13 cellular contexts compared by ENCODE assay signal in the genomic region with DNA sequence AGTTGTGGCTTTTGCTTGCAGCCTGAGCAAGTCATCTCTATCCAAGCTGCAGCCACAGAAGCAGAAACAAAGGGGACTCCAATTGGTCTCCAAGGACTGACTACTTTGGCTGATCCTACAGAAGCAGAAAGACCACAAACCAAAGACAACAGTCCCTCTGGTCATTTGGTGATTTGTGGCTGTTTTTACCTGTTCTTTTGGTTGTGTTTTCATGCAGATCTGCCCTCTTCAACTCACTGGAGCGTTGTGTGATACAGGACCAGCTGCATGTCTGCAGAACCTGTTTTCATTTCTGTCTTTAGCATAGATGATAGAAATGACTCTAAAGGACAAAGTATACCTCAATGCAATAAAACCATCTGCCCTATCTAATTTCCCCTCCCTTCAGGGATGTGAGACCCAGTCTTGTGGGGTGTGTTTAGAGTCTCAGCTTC. TPM values are rescaled to one million over a fixed set of nuclear protein-coding genes. Genes with fewer than 3 reads are reported as not detected.
DNase-seq lines count a peak whose midpoint lies in the region; ATAC-seq, FAIRE-seq and TF ChIP-seq lines count a peak whose summit lies in the region.
"Had no signal": no experiment of that assay in that cellular context is flagged by ENCODE, and none has a peak within 500 bp of the region (broad histone marks: within the 10 kb centered on the region; RNA-seq: fewer than 3 reads in every experiment).

No MANE protein-coding gene starts in this region.

- H3K4me3 ChIP-seq in kidney (ENCODE audit: low read length in 2 of 2), result no peak overlapping the region
- H3K4me3 ChIP-seq: upper lobe of left lung had no signal

- in situ Hi-C loops in G401 (cut with HindIII; ENCODE audit: low sequenced_read_pairs), result no loop called here

- H3K27ac Mint-ChIP-seq in stimulated activated memory B cell treated with anti-CD40 and anti-IgM and Interleukin-4, amounts not matched to agents 10 μg/mL and 1 μg/mL and 100 μg/mL, for 72 hours, result no peak overlapping the region

- no peak for TF ChIP-seq CTCF in kidney (IDR thresholded peaks at IDR 0.05; ENCODE audit: borderline replicate concordance, extremely low read depth, insufficient read depth)

- no peaks in the 10 kb centered on the region for H3K9me3 ChIP-seq in kidney (ENCODE audit: control insufficient read depth in 1 of 2, low read length in 2 of 2)
- H3K9me3 ChIP-seq: upper lobe of left lung had no signal

- H3K36me3 Mint-ChIP-seq in stimulated activated memory B cell treated with anti-CD40 and anti-IgM and Interleukin-4, amounts not matched to agents 10 μg/mL and 1 μg/mL and 100 μg/mL, for 72 hours, result no peaks in the 10 kb centered on the region

- no peak for FAIRE-seq in kidney (lab: Jason Lieb, UNC)

- peak; percentile 68 for ATAC-seq in GM21723 (IDR thresholded peaks at IDR 0.05; ENCODE audit: unreplicated experiment)
- peak; percentile 63 for ATAC-seq in HG03280 (IDR thresholded peaks at IDR 0.05; ENCODE audit: unreplicated experiment)
- ATAC-seq in stimulated activated memory B cell treated with anti-CD40 and anti-IgM and Interleukin-4, amounts not matched to agents 10 μg/mL and 1 μg/mL and 100 μg/mL, for 72 hours, result peak; percentile 87

- DNase-seq in NCI-H2107 treated with DMSO at 0.1 percent for 48 hours (lab: John Stamatoyannopoulos, UW; ENCODE audit: unreplicated experiment) (peak; percentile 40), NCI-H2107 (lab: John Stamatoyannopoulos, UW) (no peak), kidney (no peak), G401 (ENCODE audit: low spot score) (no peak)
- DNase-seq in activated CD4-positive, alpha-beta T cell treated with anti-CD3 and anti-CD28 coated beads, Interleukin-2, amount 50 U/mL, for 1 hour, result no peak
- DNase-seq: GDM1, T-helper 1 cell, upper lobe of left lung had no signal

- H3K9me3 Mint-ChIP-seq in stimulated activated memory B cell treated with anti-CD40 and anti-IgM and Interleukin-4, amounts not matched to agents 10 μg/mL and 1 μg/mL and 100 μg/mL, for 72 hours, result no peaks in the 10 kb centered on the region
- H3K9me3 Mint-ChIP-seq: central memory CD8-positive, alpha-beta T cell had no signal

- peaks cover 20% of the 10 kb centered on the region for H3K4me1 Mint-ChIP-seq in stimulated activated memory B cell treated with anti-CD40 and anti-IgM and Interleukin-4, amounts not matched to agents 10 μg/mL and 1 μg/mL and 100 μg/mL, for 72 hours
- H3K4me1 Mint-ChIP-seq: central memory CD8-positive, alpha-beta T cell had no signal

- no peaks in the 10 kb centered on the region for H3K4me1 ChIP-seq in kidney (ENCODE audit: control insufficient read depth in 1 of 2, insufficient read depth in 1 of 2, low read depth in 1 of 2, low read length in 2 of 2)

- H3K9ac ChIP-seq in kidney (ENCODE audit: low read length in 2 of 2), result no peak overlapping the region

- no peak overlapping the region for H3K27ac ChIP-seq in kidney (ENCODE audit: low read depth in 2 of 2, low read length in 2 of 2)
- H3K27ac ChIP-seq: 22Rv1, upper lobe of left lung had no signal

- H3K36me3 ChIP-seq in kidney (ENCODE audit: control insufficient read depth in 1 of 2, insufficient read depth in 2 of 2, low read length in 2 of 2), result no peaks in the 10 kb centered on the region
- H3K36me3 ChIP-seq: upper lobe of left lung had no signal

- no peak overlapping the region for H3K4me3 Mint-ChIP-seq in stimulated activated memory B cell treated with anti-CD40 and anti-IgM and Interleukin-4, amounts not matched to agents 10 μg/mL and 1 μg/mL and 100 μg/mL, for 72 hours
- H3K4me3 Mint-ChIP-seq: central memory CD8-positive, alpha-beta T cell had no signal

- peaks cover 30% of the 10 kb centered on the region for H3K27me3 Mint-ChIP-seq in stimulated activated memory B cell treated with anti-CD40 and anti-IgM and Interleukin-4, amounts not matched to agents 10 μg/mL and 1 μg/mL and 100 μg/mL, for 72 hours

- intact Hi-C loops in kidney (cut with DNase I), result no loop called here

RNA-seq across cellular contexts. Expression of a gene that starts 48.8 kb away (rescaled TPM):
- total RNA-seq in kidney, result not detected
- polyA plus RNA-seq in kidney (ENCODE audit: insufficient read depth, low read depth, low replicate concordance), result 0.04 TPM
- total RNA-seq in G401 (2014; rRNA removed; shearing (Covaris generic)), result 0.06 and 0.10 TPM in 2 replicates
